Comparison of ENCODE assay signal across 20 cellular contexts in genomic region chr3:36842275-36842674, GRCh38.
DNase-seq lines count a peak whose midpoint lies in the region; ATAC-seq and TF ChIP-seq lines count a peak whose summit lies in the region.
"Had no signal": no experiment of that assay in that cellular context is flagged by ENCODE, and none has a peak within 500 bp of the region (broad histone marks: within the 10 kb centered on the region; RNA-seq: fewer than 3 reads in every experiment).

No MANE protein-coding gene starts in this region.

- H3K79me2 ChIP-seq in GM23248 (ENCODE audit: insufficient read depth): no peaks in the 10 kb centered on the region
- no peaks in the 10 kb centered on the region for H3K79me2 ChIP-seq in OCI-LY7 (ENCODE audit: insufficient read depth, low read depth, low read length)

- no peaks in the 10 kb centered on the region for H3F3A ChIP-seq in GM23248 (ENCODE audit: insufficient read depth)

- no peak overlapping the region for H2AFZ ChIP-seq in GM23248
- H2AFZ ChIP-seq in OCI-LY7 (ENCODE audit: low read length): no peak overlapping the region

- peaks cover 62% of the 10 kb centered on the region for H3K36me3 Mint-ChIP-seq in T-helper 2 cell treated with Interferon-gamma antibody and Interleukin-4, amounts not matched to agents 5 μg/mL and 100 μg/mL, for 36 hours (ENCODE audit: low read depth)
- peaks cover 46% of the 10 kb centered on the region for H3K36me3 Mint-ChIP-seq in activated naive CD8-positive, alpha-beta T cell treated with anti-CD3 and anti-CD28 coated beads, Interleukin-2, amount 50 U/mL, for 24 hours (ENCODE audit: low read depth)
- peaks cover 40% of the 10 kb centered on the region for H3K36me3 Mint-ChIP-seq in natural killer cell

- H3K4me3 Mint-ChIP-seq in T-helper 2 cell treated with Interferon-gamma antibody and Interleukin-4, amounts not matched to agents 5 μg/mL and 100 μg/mL, for 36 hours: peak overlapping the region; percentile 47
- no peak overlapping the region for H3K4me3 Mint-ChIP-seq in activated naive CD8-positive, alpha-beta T cell treated with anti-CD3 and anti-CD28 coated beads, Interleukin-2, amount 50 U/mL, for 24 hours
- peak overlapping the region; percentile 75 for H3K4me3 Mint-ChIP-seq in natural killer cell
- H3K4me3 Mint-ChIP-seq: B cell, HFFc6 had no signal

- H3K4me2 ChIP-seq in GM23248 (ENCODE audit: unreplicated experiment): no peak overlapping the region
- H3K4me2 ChIP-seq in OCI-LY7 (ENCODE audit: low read length): no peak overlapping the region

- peaks cover 24% of the 10 kb centered on the region for H3K4me1 Mint-ChIP-seq in T-helper 2 cell treated with Interferon-gamma antibody and Interleukin-4, amounts not matched to agents 5 μg/mL and 100 μg/mL, for 36 hours (ENCODE audit: low read depth)
- H3K4me1 Mint-ChIP-seq in activated naive CD8-positive, alpha-beta T cell treated with anti-CD3 and anti-CD28 coated beads, Interleukin-2, amount 50 U/mL, for 24 hours: peaks cover 25% of the 10 kb centered on the region
- peaks cover 58 to 60% of the 10 kb centered on the region in 2 donors for H3K4me1 Mint-ChIP-seq in natural killer cell
- H3K4me1 Mint-ChIP-seq: B cell had no signal

- TF ChIP-seq CTCF in natural killer cell (IDR thresholded peaks at IDR 0.05) (no peak), OCI-LY7 (conservative IDR thresholded peaks at IDR 0.05; ENCODE audit: low read length) (no peak)

- no peak overlapping the region for H3K27ac Mint-ChIP-seq in T-helper 2 cell treated with Interferon-gamma antibody and Interleukin-4, amounts not matched to agents 5 μg/mL and 100 μg/mL, for 36 hours
- no peak overlapping the region for H3K27ac Mint-ChIP-seq in activated naive CD8-positive, alpha-beta T cell treated with anti-CD3 and anti-CD28 coated beads, Interleukin-2, amount 50 U/mL, for 24 hours
- peak overlapping the region; percentile 84 to 90 for H3K27ac Mint-ChIP-seq in natural killer cell
- H3K27ac Mint-ChIP-seq: B cell, HFFc6 had no signal

- no peaks in the 10 kb centered on the region for H3K4me1 ChIP-seq in GM23248 (ENCODE audit: insufficient read depth)
- no peaks in the 10 kb centered on the region for H3K4me1 ChIP-seq in OCI-LY7 (ENCODE audit: insufficient read depth, low read length, poor library complexity, severe bottlenecking)

- POLR2A ChIA-PET in OCI-LY7 (lab: Charles Lee): no interaction called here

- peak; percentile 38 for ATAC-seq in activated naive CD8-positive, alpha-beta T cell treated with anti-CD3 and anti-CD28 coated beads, Interleukin-2, amount 50 U/mL, for 24 hours
- no peak for ATAC-seq in natural killer cell

- H3K27ac ChIP-seq in GM23248: no peak overlapping the region
- H3K27ac ChIP-seq in OCI-LY7 (ENCODE audit: low read depth, low read length, poor library complexity, severe bottlenecking): no peak overlapping the region

- H4K20me1 ChIP-seq in GM23248 (ENCODE audit: insufficient read depth) (no peaks in the 10 kb centered on the region), OCI-LY7 (ENCODE audit: insufficient read depth, low read length) (no peaks in the 10 kb centered on the region)

- H3K36me3 ChIP-seq in GM23248 (ENCODE audit: low read depth) (0 out of 2 replicates have a peak, but pooled peaks cover 6% of the 10 kb centered on the region), OCI-LY7 (ENCODE audit: insufficient read depth, low read length) (peaks cover 99% of the 10 kb centered on the region)

- H3K9me3 Mint-ChIP-seq in T-helper 2 cell treated with Interferon-gamma antibody and Interleukin-4, amounts not matched to agents 5 μg/mL and 100 μg/mL, for 36 hours: peaks cover 15% of the 10 kb centered on the region
- H3K9me3 Mint-ChIP-seq in activated naive CD8-positive, alpha-beta T cell treated with anti-CD3 and anti-CD28 coated beads, Interleukin-2, amount 50 U/mL, for 24 hours: peaks cover 11% of the 10 kb centered on the region
- H3K9me3 Mint-ChIP-seq in natural killer cell: no peaks in the 10 kb centered on the region
- H3K9me3 Mint-ChIP-seq: HFFc6 had no signal

- CTCF ChIA-PET in OCI-LY7 (lab: Charles Lee; ENCODE audit: unreplicated experiment): no interaction called here

- in situ Hi-C loops in GM23248 (cut with MboI): no loop called here

- H3K9me3 ChIP-seq in GM23248 (ENCODE audit: low read depth) (no peaks in the 10 kb centered on the region), OCI-LY7 (ENCODE audit: low read length) (peaks cover 6% of the 10 kb centered on the region; the same call in 1 of the 2 replicates)

- H3K9ac ChIP-seq in GM23248: no peak overlapping the region

- H3K9me2 ChIP-seq in GM23248 (ENCODE audit: insufficient read depth) (no peaks in the 10 kb centered on the region), OCI-LY7 (ENCODE audit: insufficient read depth, low read length) (no peaks in the 10 kb centered on the region)

- H3K27me3 ChIP-seq in GM23248 (replicated peaks; ENCODE audit: insufficient read depth): no peaks in the 10 kb centered on the region

- DNase-seq in T-helper 2 cell treated with Interferon-gamma antibody and Interleukin-4, amounts not matched to agents 5 μg/mL and 100 μg/mL, for 36 hours (ENCODE audit: low spot score): no peak
- no peak for DNase-seq in T-helper 2 cell
- DNase-seq in GM23248: peak; percentile 15
- DNase-seq in activated naive CD8-positive, alpha-beta T cell treated with anti-CD3 and anti-CD28 coated beads, Interleukin-2, amount 50 U/mL, for 24 hours: no peak
- DNase-seq in natural killer cell: no peak
- no peak for DNase-seq in OCI-LY7 (ENCODE audit: low spot score)
- no peak for DNase-seq in T-helper 9 cell
- DNase-seq in NCI-H2107 (lab: John Stamatoyannopoulos, UW): no peak
- DNase-seq: 8988T, COR-L47, EL, H7, HFFc6, KBM-7, NCI-H1105 treated with DMSO at 0.1 percent for 48 hours, NCI-H1694, NCI-H510A treated with DMSO at 0.1 percent for 48 hours, NCI-H774, SHP77 had no signal

- intact Hi-C loops in natural killer cell (cut with micrococcal nuclease): loop anchor here (5.0 kb wide), 1 partner anchor 875 kb away; no protein-coding TSS in a partner anchor
- intact Hi-C loops in OCI-LY7 (cut with micrococcal nuclease; ENCODE audit: unreplicated experiment): no loop called here

- peaks cover 3% of the 10 kb centered on the region for H3K27me3 Mint-ChIP-seq in T-helper 2 cell treated with Interferon-gamma antibody and Interleukin-4, amounts not matched to agents 5 μg/mL and 100 μg/mL, for 36 hours (ENCODE audit: low read depth)
- H3K27me3 Mint-ChIP-seq in activated naive CD8-positive, alpha-beta T cell treated with anti-CD3 and anti-CD28 coated beads, Interleukin-2, amount 50 U/mL, for 24 hours: no peaks in the 10 kb centered on the region
- H3K27me3 Mint-ChIP-seq in natural killer cell (ENCODE audit: low read depth in 2 of 2): no peaks in the 10 kb centered on the region
- H3K27me3 Mint-ChIP-seq: B cell had no signal

- no TSS peak for BruUV-seq in OCI-LY7 (replicated peaks; lab: Mats Ljungman, UMichigan)

- no peak overlapping the region for H3K4me3 ChIP-seq in GM23248
- H3K4me3 ChIP-seq in OCI-LY7 (ENCODE audit: low read depth, low read length, poor library complexity, severe bottlenecking): no peak overlapping the region

- WGBS in GM23248 (ENCODE audit: low coverage in 1 of 2, low lambda C conversion rate in 2 of 2, missing lambda C conversion rate in 2 of 2), 2 experiments: 85 to 90% methylated on average over 5 of the region's 5 CpGs

Comparison
In these comparisons a context has a peak if more than half of its experiments do, and no peak if none do; other contexts are left out.
1. H3K27ac Mint-ChIP-seq: peak in natural killer cell (2 of 2); none in T-helper 2 cell treated with Interferon-gamma antibody and Interleukin-4, amounts not matched to agents 5 μg/mL and 100 μg/mL, for 36 hours (single experiment) and activated naive CD8-positive, alpha-beta T cell treated with anti-CD3 and anti-CD28 coated beads, Interleukin-2, amount 50 U/mL, for 24 hours (single experiment).